ENCODE assay signal across 16 cellular contexts in the genomic region with DNA sequence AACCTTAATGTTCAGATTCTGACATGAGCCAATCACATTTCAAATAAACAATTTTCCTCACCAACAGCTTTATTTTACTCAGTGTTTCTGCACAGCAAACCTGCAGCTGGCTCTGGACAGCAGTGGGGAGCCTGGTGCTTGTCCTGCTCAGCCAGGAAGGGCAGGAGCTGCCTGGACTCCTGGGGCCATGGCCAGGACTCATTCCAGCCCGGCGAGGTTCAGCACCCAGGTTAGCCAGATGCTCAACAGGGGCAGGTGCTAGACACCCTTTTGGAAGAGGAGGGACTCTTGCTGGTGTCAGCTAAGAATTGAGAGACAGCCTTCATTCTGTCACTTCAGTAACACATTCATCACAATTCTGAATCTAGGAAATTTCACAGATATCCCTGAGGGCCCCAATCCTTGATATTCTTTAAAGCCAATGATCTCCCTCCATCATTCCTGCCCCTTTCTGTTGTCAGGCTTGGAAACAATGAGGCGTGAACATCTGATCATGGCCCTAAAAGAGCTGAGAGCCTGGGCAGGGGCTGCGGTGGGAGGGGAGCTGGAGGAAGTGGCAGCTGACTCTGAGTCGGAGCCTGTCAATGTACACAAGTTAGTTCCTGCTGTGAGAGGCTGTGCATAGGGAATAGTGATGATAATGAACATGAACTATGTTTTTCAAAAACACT.
DNase-seq lines count a peak whose midpoint lies in the region; ATAC-seq and TF ChIP-seq lines count a peak whose summit lies in the region.
"Had no signal": no experiment of that assay in that cellular context is flagged by ENCODE, and none has a peak within 500 bp of the region (broad histone marks: within the 10 kb centered on the region; RNA-seq: fewer than 3 reads in every experiment).

No MANE protein-coding gene starts in this region.

- H2BK5ac ChIP-seq in IMR-90 (ENCODE audit: low read depth, low read length, poor library complexity, severe bottlenecking) = no peak overlapping the region

- no peak overlapping the region for H3K14ac ChIP-seq in IMR-90 (replicated peaks; ENCODE audit: low read depth, low read length)

- H3K36me3 Mint-ChIP-seq in CD4-positive, alpha-beta T cell (ENCODE audit: low read depth) = peaks cover 76% of the 10 kb centered on the region

- no peak overlapping the region for H4K5ac ChIP-seq in IMR-90 (ENCODE audit: low read depth, low read length)

- H2AFZ ChIP-seq in IMR-90 (replicated peaks; ENCODE audit: low read length, poor library complexity) (no peak overlapping the region), osteoblast (ENCODE audit: low read length) (no peak overlapping the region)

- H3K4me1 ChIP-seq in IMR-90 (ENCODE audit: control insufficient read depth, insufficient read depth, low read length) = no peaks in the 10 kb centered on the region
- H3K4me1 ChIP-seq in mucosa of descending colon (ENCODE audit: low read depth) = no peaks in the 10 kb centered on the region
- peaks cover 5% of the 10 kb centered on the region for H3K4me1 ChIP-seq in osteoblast (ENCODE audit: insufficient read depth, low read length)
- H3K4me1 ChIP-seq: gastrocnemius medialis, SJCRH30 had no signal

- H3K9me3 Mint-ChIP-seq in CD4-positive, alpha-beta T cell = no peaks in the 10 kb centered on the region
- H3K9me3 Mint-ChIP-seq: HFFc6 had no signal

- no peak overlapping the region for H3K4me3 ChIP-seq in IMR-90 (ENCODE audit: insufficient read depth, low read depth, low read length)
- H3K4me3 ChIP-seq in mucosa of descending colon = no peak overlapping the region
- no peak overlapping the region for H3K4me3 ChIP-seq in osteoblast (ENCODE audit: insufficient read depth, low read length)
- H3K4me3 ChIP-seq: gastrocnemius medialis, SJCRH30 had no signal

- peaks cover 13% of the 10 kb centered on the region for H3K36me3 ChIP-seq in IMR-90 (ENCODE audit: control insufficient read depth, insufficient read depth, low read length)
- no peaks in the 10 kb centered on the region for H3K36me3 ChIP-seq in mucosa of descending colon (ENCODE audit: low read depth)
- peaks cover 26% of the 10 kb centered on the region for H3K36me3 ChIP-seq in osteoblast (ENCODE audit: insufficient read depth, low read length)

- dilution Hi-C loops in IMR-90 (cut with HindIII; ENCODE audit: low sequenced_read_pairs, unreplicated experiment) = no loop called here

- H2BK15ac ChIP-seq in IMR-90 (ENCODE audit: low read depth, low read length) = no peak overlapping the region; the same call in 2 of the 3 replicates

- H3K27me3 ChIP-seq in CD4-positive, alpha-beta T cell (ENCODE audit: control insufficient read depth, insufficient read depth, low read length) = no peaks in the 10 kb centered on the region
- H3K27me3 ChIP-seq in IMR-90 (ENCODE audit: control insufficient read depth, insufficient read depth, low read length) = no peaks in the 10 kb centered on the region
- H3K27me3 ChIP-seq in osteoblast (ENCODE audit: insufficient read depth, low read length) = no peaks in the 10 kb centered on the region
- H3K27me3 ChIP-seq: gastrocnemius medialis, SJCRH30 had no signal

- no peaks in the 10 kb centered on the region for H4K20me1 ChIP-seq in IMR-90 (ENCODE audit: insufficient read depth, low read length)
- H4K20me1 ChIP-seq in osteoblast (ENCODE audit: insufficient read depth, low read length) = peaks cover 3% of the 10 kb centered on the region

- peak overlapping the region; percentile 91 for H3K27ac Mint-ChIP-seq in CD4-positive, alpha-beta T cell
- H3K27ac Mint-ChIP-seq: HFFc6 had no signal

- H4K91ac ChIP-seq in IMR-90 (ENCODE audit: insufficient read depth, low read depth, low read length) = no peak overlapping the region

- H3K4ac ChIP-seq in IMR-90 (ENCODE audit: low read depth, low read length) = no peak overlapping the region

- no peak overlapping the region for H2BK120ac ChIP-seq in IMR-90 (ENCODE audit: low read depth, low read length)

- H4K8ac ChIP-seq in IMR-90 (ENCODE audit: low read depth in 2 of 2, low read length in 2 of 2) = 0 out of 4 replicates have a peak overlapping the region, but pooled peaks of 1 of the 2 experiments have one; percentile 9

- H3K79me2 ChIP-seq in osteoblast (ENCODE audit: insufficient read depth, low read length) = no peaks in the 10 kb centered on the region

- intact Hi-C loops in CD4-positive, alpha-beta T cell (cut with DNase I, micrococcal nuclease) = no loop called here
- intact Hi-C loops in IMR-90 (cut with micrococcal nuclease) = no loop called here
- intact Hi-C loops in mucosa of descending colon (cut with DNase I, micrococcal nuclease) = no loop called here

- peaks cover 42% of the 10 kb centered on the region for H3K4me1 Mint-ChIP-seq in CD4-positive, alpha-beta T cell (ENCODE audit: low read depth)

- POLR2A ChIA-PET in CD4-positive, alpha-beta T cell (lab: Charles Lee) = interaction anchor here (0.5 to 1.0 kb wide), 2 partner anchors 12 to 62 kb away, joined by 3 read pairs; no protein-coding TSS in a partner anchor
- POLR2A ChIA-PET in IMR-90 (lab: Charles Lee; ENCODE audit: unreplicated experiment) = no interaction called here

- no peak overlapping the region for H2BK20ac ChIP-seq in IMR-90 (ENCODE audit: low read depth, low read length)

- no CpG with 5 or more reads among the region's 5 CpGs for WGBS in IMR-90 (ENCODE audit: extremely low coverage in 2 of 2, insufficient read length in 1 of 2), 2 experiments

- no peak overlapping the region for H3K18ac ChIP-seq in IMR-90 (ENCODE audit: low read depth, low read length)

- TF ChIP-seq CTCF in CD4-positive, alpha-beta T cell (IDR thresholded peaks at IDR 0.05) = no peak
- no peak for TF ChIP-seq CTCF in IMR-90 (conservative IDR thresholded peaks at IDR 0.05; ENCODE audit: low read depth, low read length)
- no peak for TF ChIP-seq CTCF in mucosa of descending colon (IDR thresholded peaks at IDR 0.05)
- no peak for TF ChIP-seq CTCF in osteoblast (IDR thresholded peaks at IDR 0.05; ENCODE audit: extremely low read depth, low read depth, low read length)
- no peak for TF ChIP-seq CTCF in GM10266 (IDR thresholded peaks at IDR 0.05; ENCODE audit: control insufficient read depth, insufficient read depth, low read depth, missing control alignments)

- no peak overlapping the region for H3K9ac ChIP-seq in IMR-90 (ENCODE audit: low read depth, low read length)

- CTCF ChIA-PET in CD4-positive, alpha-beta T cell (lab: Charles Lee) = no interaction called here
- CTCF ChIA-PET in IMR-90 (lab: Yijun Ruan, JAX) = interaction anchor here (0.6 kb wide), 1 partner anchor 940 kb away, joined by 3 read pairs; no protein-coding TSS in a partner anchor

- H3K4me2 ChIP-seq in IMR-90 (ENCODE audit: low read depth, low read length) (no peak overlapping the region), osteoblast (ENCODE audit: insufficient read depth, low read length) (no peak overlapping the region)

- H3K4me3 Mint-ChIP-seq in CD4-positive, alpha-beta T cell = no peak overlapping the region
- H3K4me3 Mint-ChIP-seq: HFFc6 had no signal

- ATAC-seq in CD4-positive, alpha-beta T cell (ENCODE audit: poor library complexity) = no peak
- ATAC-seq in IMR-90 (ENCODE audit: low read depth) (peak; percentile 54), mucosa of descending colon (peak; percentile 50), GM19397 (IDR thresholded peaks at IDR 0.05; ENCODE audit: unreplicated experiment) (no peak)
- ATAC-seq: gastrocnemius medialis had no signal

- H2AK5ac ChIP-seq in IMR-90 (ENCODE audit: low read depth, low read length) = no peak overlapping the region

- peak overlapping the region; percentile 15 for H2AK9ac ChIP-seq in IMR-90 (replicated peaks; ENCODE audit: low read depth, low read length, poor library complexity)

- H3K9me1 ChIP-seq in IMR-90 (ENCODE audit: insufficient read depth, low read length) = no peaks in the 10 kb centered on the region

- H3K23ac ChIP-seq in IMR-90 (ENCODE audit: low read depth, low read length) = no peak overlapping the region

- TF ChIP-seq POLR2A in IMR-90 (IDR thresholded peaks at IDR 0.05; ENCODE audit: low read depth, low read length) = no peak

- TF ChIP-seq RAD21 in IMR-90 (IDR thresholded peaks at IDR 0.05; ENCODE audit: low read length) = no peak

- in situ Hi-C loops in IMR-90 (cut with MboI; ENCODE audit: low sequenced_read_pairs) = no loop called here

- H3K9me3 ChIP-seq in CD4-positive, alpha-beta T cell (ENCODE audit: control insufficient read depth, low read length) = no peaks in the 10 kb centered on the region
- no peaks in the 10 kb centered on the region for H3K9me3 ChIP-seq in IMR-90 (ENCODE audit: control insufficient read depth, insufficient read depth, low read length)
- no peaks in the 10 kb centered on the region for H3K9me3 ChIP-seq in mucosa of descending colon
- H3K9me3 ChIP-seq in osteoblast (ENCODE audit: low read depth, low read length) = no peaks in the 10 kb centered on the region
- H3K9me3 ChIP-seq: gastrocnemius medialis, SJCRH30 had no signal

- no peak overlapping the region for H3K56ac ChIP-seq in IMR-90 (ENCODE audit: extremely low read depth, insufficient read depth, low read length)

- no peaks in the 10 kb centered on the region for H3K27me3 Mint-ChIP-seq in CD4-positive, alpha-beta T cell

- no peak overlapping the region for H3K27ac ChIP-seq in CD4-positive, alpha-beta T cell (ENCODE audit: low read depth, low read length)
- no peak overlapping the region for H3K27ac ChIP-seq in IMR-90 (ENCODE audit: insufficient read depth, low read length)
- H3K27ac ChIP-seq in angular gyrus (ENCODE audit: low read depth, low read length) = peak overlapping the region; percentile 79
- no peak overlapping the region for H3K27ac ChIP-seq in osteoblast (ENCODE audit: low read depth, low read length)
- H3K27ac ChIP-seq: gastrocnemius medialis, SJCRH30 had no signal

- no TSS peak for BruUV-seq in IMR-90 (replicated peaks; lab: Mats Ljungman, UMichigan)

- no peak for DNase-seq in CD4-positive, alpha-beta T cell
- DNase-seq in IMR-90 (peak; percentile 66), mucosa of descending colon (no peak), iPS-NIHi11 (ENCODE audit: low spot score) (no peak), osteoblast (ENCODE audit: insufficient read length, low spot score, missing footprints) (no peak), GM10266 (ENCODE audit: extremely low spot score) (no peak)
- DNase-seq: activated CD4-positive, CD25-positive, alpha-beta regulatory T cell; activated T-cell treated with anti-CD3 and anti-CD28 coated beads for 4 hours; effector CD4-positive, alpha-beta T cell; gastrocnemius medialis; HFFc6; islet precursor cell; NCI-H187 treated with DMSO at 0.1 percent for 48 hours; SJCRH30 had no signal

- H3K79me1 ChIP-seq in IMR-90 (ENCODE audit: low read depth in 1 of 2, low read length in 2 of 2) = peaks cover 0 to 5% of the 10 kb centered on the region in 2 experiments; a peak in 2 of 4 replicates

TF ChIP-seq in IMR-90, 13 proteins besides CTCF, POLR2A, EP300 and RAD21 (continues in another document):
- TF ChIP-seq MXI1 (IDR thresholded peaks at IDR 0.05; ENCODE audit: borderline replicate concordance, low read depth, low read length) (no peak), CHD1 (IDR thresholded peaks at IDR 0.05; ENCODE audit: low read depth, low read length) (no peak), SMC3 (IDR thresholded peaks at IDR 0.05; ENCODE audit: low read depth, low read length) (no peak), RCOR1 (IDR thresholded peaks at IDR 0.05; ENCODE audit: insufficient replicate concordance, low read length) (no peak), FOS (IDR thresholded peaks at IDR 0.05; ENCODE audit: low read depth, low read length) (no peak)

Comparison
In these comparisons a context has a peak if more than half of its experiments do, and no peak if none do; other contexts are left out.
1. ATAC-seq: peak in IMR-90 (single experiment) and mucosa of descending colon (single experiment); none in CD4-positive, alpha-beta T cell (single experiment) and GM19397 (single experiment).